ENCODE assay signal across 8 cellular contexts in the genomic region with DNA sequence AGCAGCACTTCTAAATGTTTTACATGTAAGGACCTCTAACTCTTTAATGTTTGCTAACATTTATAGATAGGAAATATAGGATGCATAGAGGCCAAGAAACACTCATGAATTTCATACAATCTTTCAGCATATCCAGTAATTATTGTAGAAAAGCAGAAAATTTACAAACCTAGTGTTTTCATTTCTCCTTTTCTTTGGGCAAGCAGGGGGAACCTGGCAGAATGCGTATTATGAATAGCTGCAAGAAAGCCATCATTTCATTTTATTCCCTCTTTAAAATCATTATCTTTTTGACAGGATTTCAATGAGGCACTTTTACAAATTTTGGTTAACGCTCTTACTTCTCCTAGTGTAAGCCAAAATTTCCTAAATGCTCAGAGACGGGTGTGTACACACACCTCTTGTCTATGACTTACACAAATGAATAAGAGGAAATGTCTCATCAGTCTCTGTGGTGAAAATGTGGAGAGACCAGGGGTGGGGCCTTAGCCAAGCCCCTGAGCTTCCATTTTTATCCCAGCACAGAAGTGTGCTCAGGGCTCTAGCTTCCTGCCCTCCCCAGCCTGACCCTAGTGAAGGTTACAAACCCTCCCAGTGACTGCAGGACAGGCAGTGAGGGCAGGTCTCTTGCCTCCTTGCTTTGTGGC.
DNase-seq lines count a peak whose midpoint lies in the region; ATAC-seq and TF ChIP-seq lines count a peak whose summit lies in the region.

No MANE protein-coding gene starts in this region.

- H3K36me3 Mint-ChIP-seq in CD4-positive, alpha-beta T cell (ENCODE audit: low read depth), result peaks cover 16% of the 10 kb centered on the region
- peaks cover 33% of the 10 kb centered on the region for H3K36me3 Mint-ChIP-seq in activated naive CD4-positive, alpha-beta T cell treated with anti-CD3 and anti-CD28 coated beads, Interleukin-2, amount 50 U/mL, for 24 hours

- H3K27me3 Mint-ChIP-seq in CD4-positive, alpha-beta T cell, result no peaks in the 10 kb centered on the region
- H3K27me3 Mint-ChIP-seq in activated naive CD4-positive, alpha-beta T cell treated with anti-CD3 and anti-CD28 coated beads, Interleukin-2, amount 50 U/mL, for 24 hours, result no peaks in the 10 kb centered on the region

- CTCF ChIA-PET in CD4-positive, alpha-beta T cell (lab: Charles Lee), result interaction anchor here (1.7 kb wide), 1 partner anchor 38 kb away, joined by 5 read pairs; no protein-coding TSS in a partner anchor

- H3K9me3 Mint-ChIP-seq in CD4-positive, alpha-beta T cell, result no peaks in the 10 kb centered on the region
- H3K9me3 Mint-ChIP-seq in activated naive CD4-positive, alpha-beta T cell treated with anti-CD3 and anti-CD28 coated beads, Interleukin-2, amount 50 U/mL, for 24 hours, result peaks cover 14% of the 10 kb centered on the region

- intact Hi-C loops in CD4-positive, alpha-beta T cell (cut with DNase I, micrococcal nuclease), result loop anchor here in 1 of 2 experiments (5.0 kb wide), 1 partner anchor 33 kb away; no protein-coding TSS in a partner anchor

- no peak overlapping the region for H3K9ac ChIP-seq in mucosa of rectum (ENCODE audit: low read depth in 1 of 2, low read length in 2 of 2)

- no peak overlapping the region for H3K4me3 ChIP-seq in mucosa of rectum (ENCODE audit: low read length in 2 of 2)

- H3K27ac Mint-ChIP-seq in CD4-positive, alpha-beta T cell, result peak overlapping the region; percentile 12
- H3K27ac Mint-ChIP-seq in activated naive CD4-positive, alpha-beta T cell treated with anti-CD3 and anti-CD28 coated beads, Interleukin-2, amount 50 U/mL, for 24 hours, result peak overlapping the region; percentile 99

- no peaks in the 10 kb centered on the region for H3K4me1 ChIP-seq in mucosa of rectum (ENCODE audit: control insufficient read depth in 2 of 2, insufficient read depth in 2 of 2, low read length in 2 of 2)

- no peaks in the 10 kb centered on the region for H3K9me3 ChIP-seq in CD4-positive, alpha-beta T cell (ENCODE audit: control insufficient read depth, low read length)
- H3K9me3 ChIP-seq in mucosa of rectum (ENCODE audit: control insufficient read depth in 2 of 2, low read length in 2 of 2), result no peaks in the 10 kb centered on the region

- H3K27me3 ChIP-seq in CD4-positive, alpha-beta T cell (ENCODE audit: control insufficient read depth, insufficient read depth, low read length), result no peaks in the 10 kb centered on the region
- no peaks in the 10 kb centered on the region for H3K27me3 ChIP-seq in mucosa of rectum (ENCODE audit: control insufficient read depth in 2 of 2, insufficient read depth in 2 of 2, low read length in 2 of 2)

- no peaks in the 10 kb centered on the region for H3K36me3 ChIP-seq in mucosa of rectum (ENCODE audit: control insufficient read depth in 2 of 2, insufficient read depth in 2 of 2, low read length in 2 of 2)

- DNase-seq in CD4-positive, alpha-beta T cell, result peak in 1 of 10 experiments; percentile 5
- DNase-seq in NCI-H226, result peak; percentile 64
- no peak for DNase-seq in DMS153 (lab: John Stamatoyannopoulos, UW)
- no peak for DNase-seq in LoVo (ENCODE audit: low spot score)
- DNase-seq in NCI-H345 (lab: John Stamatoyannopoulos, UW), result no peak

- POLR2A ChIA-PET in CD4-positive, alpha-beta T cell (lab: Charles Lee), result no interaction called here

- H3K4me1 Mint-ChIP-seq in CD4-positive, alpha-beta T cell (ENCODE audit: low read depth), result peaks cover 70% of the 10 kb centered on the region
- H3K4me1 Mint-ChIP-seq in activated naive CD4-positive, alpha-beta T cell treated with anti-CD3 and anti-CD28 coated beads, Interleukin-2, amount 50 U/mL, for 24 hours, result peaks cover 90% of the 10 kb centered on the region

- H3K27ac ChIP-seq in CD4-positive, alpha-beta T cell (ENCODE audit: low read depth, low read length), result no peak overlapping the region
- peak overlapping the region; percentile 62 to 67 for H3K27ac ChIP-seq in mucosa of rectum (ENCODE audit: low read depth in 2 of 2, low read length in 2 of 2)

- no peak for TF ChIP-seq CTCF in CD4-positive, alpha-beta T cell (IDR thresholded peaks at IDR 0.05)

- ATAC-seq in CD4-positive, alpha-beta T cell (ENCODE audit: poor library complexity), result peak; percentile 38
- peak; percentile 75 for ATAC-seq in GM21717 (IDR thresholded peaks at IDR 0.05; ENCODE audit: unreplicated experiment)

- H3K4me3 Mint-ChIP-seq in CD4-positive, alpha-beta T cell, result no peak overlapping the region
- peak overlapping the region; percentile 57 for H3K4me3 Mint-ChIP-seq in activated naive CD4-positive, alpha-beta T cell treated with anti-CD3 and anti-CD28 coated beads, Interleukin-2, amount 50 U/mL, for 24 hours
